In the genomic region with DNA sequence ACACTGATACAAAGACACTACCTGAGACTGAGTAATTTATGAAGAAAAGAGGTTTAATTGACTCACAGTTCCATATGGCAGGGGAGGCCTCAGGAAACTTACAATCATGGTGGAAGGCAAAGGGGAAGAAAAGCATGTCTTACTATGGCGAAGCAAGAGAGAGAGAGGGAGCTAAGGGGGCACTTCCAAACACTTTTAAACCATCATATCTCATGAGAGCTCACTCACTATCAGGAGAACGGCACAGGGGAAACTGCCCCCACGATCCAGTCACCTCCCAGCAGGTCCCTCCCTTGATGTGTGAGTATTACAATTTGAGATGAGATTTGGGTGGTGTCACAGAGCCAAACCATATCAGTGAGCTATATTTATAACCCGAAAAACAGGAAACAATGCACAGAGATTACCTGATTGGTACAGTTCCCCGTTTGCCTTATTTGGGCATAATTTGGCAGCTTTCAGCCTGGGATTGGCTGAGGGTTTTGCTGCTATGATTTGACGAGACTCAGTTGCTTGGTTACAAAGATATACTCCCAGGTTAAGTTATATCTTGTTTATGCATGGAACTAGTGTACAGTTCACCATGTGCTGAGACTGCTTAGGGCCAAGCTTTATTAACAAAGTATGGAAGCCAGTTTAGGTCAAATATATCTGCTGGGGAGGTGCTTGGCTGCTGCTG, we compare ENCODE assay signal across 14 cellular contexts.
"Had no signal": no experiment of that assay in that cellular context is flagged by ENCODE, and none has a peak within 500 bp of the region (broad histone marks: within the 10 kb centered on the region; RNA-seq: fewer than 3 reads in every experiment).

No MANE protein-coding gene starts in this region.

- ATAC-seq: activated T-helper 17 cell treated with anti-CD3 and anti-CD28 coated beads, Interleukin-2, amount 50 U/mL, for 72 hours; gastrocnemius medialis had no signal

- H3K27ac Mint-ChIP-seq: activated naive CD4-positive, alpha-beta T cell treated with anti-CD3 and anti-CD28 coated beads for 36 hours; activated T-helper 17 cell treated with anti-CD3 and anti-CD28 coated beads, Interleukin-2, amount 50 U/mL, for 72 hours; T-helper 2 cell treated with Interferon-gamma antibody and Interleukin-4, amounts not matched to agents 5 μg/mL and 100 μg/mL, for 36 hours had no signal

- H3K36me3 ChIP-seq: cardiac muscle cell, gastrocnemius medialis, suprapubic skin, upper lobe of left lung had no signal

- H3K27me3 ChIP-seq: cardiac muscle cell, gastrocnemius medialis, suprapubic skin, upper lobe of left lung had no signal

- H3K4me3 Mint-ChIP-seq: activated naive CD4-positive, alpha-beta T cell treated with anti-CD3 and anti-CD28 coated beads for 36 hours; activated T-helper 17 cell treated with anti-CD3 and anti-CD28 coated beads, Interleukin-2, amount 50 U/mL, for 72 hours; T-helper 2 cell treated with Interferon-gamma antibody and Interleukin-4, amounts not matched to agents 5 μg/mL and 100 μg/mL, for 36 hours had no signal

- H3K4me1 ChIP-seq: gastrocnemius medialis, suprapubic skin, upper lobe of left lung had no signal

- H3K4me3 ChIP-seq: cardiac muscle cell, gastrocnemius medialis, suprapubic skin, upper lobe of left lung had no signal

- H3K9me3 ChIP-seq: gastrocnemius medialis, suprapubic skin, upper lobe of left lung had no signal

- H3K4me1 Mint-ChIP-seq: activated T-helper 17 cell treated with anti-CD3 and anti-CD28 coated beads, Interleukin-2, amount 50 U/mL, for 72 hours had no signal

- H3K27ac ChIP-seq: cardiac muscle cell, gastrocnemius medialis, suprapubic skin, upper lobe of left lung had no signal

- DNase-seq: activated CD4-positive, alpha-beta T cell treated with anti-CD3 and anti-CD28 coated beads for 4 hours; activated CD8-positive, alpha-beta memory T cell treated with anti-CD3 and anti-CD28 coated beads for 24 hours; activated naive CD4-positive, alpha-beta T cell treated with anti-CD3 and anti-CD28 coated beads for 36 hours; activated T-cell treated with anti-CD3 and anti-CD28 coated beads for 4 hours; gastrocnemius medialis; kidney; mesendoderm; stimulated activated CD4-positive, alpha-beta T cell treated with anti-CD3 and anti-CD28 coated beads, Interleukin-2, amount 100 ng/mL, for 48 hours; stimulated activated naive CD4-positive, alpha-beta T cell treated with Interleukin-2 at 50 U/mL for 16 hours; upper lobe of left lung had no signal

- H3K27me3 Mint-ChIP-seq: activated T-helper 17 cell treated with anti-CD3 and anti-CD28 coated beads, Interleukin-2, amount 50 U/mL, for 72 hours had no signal
